31 cellular contexts compared by ENCODE assay signal in the genomic region with DNA sequence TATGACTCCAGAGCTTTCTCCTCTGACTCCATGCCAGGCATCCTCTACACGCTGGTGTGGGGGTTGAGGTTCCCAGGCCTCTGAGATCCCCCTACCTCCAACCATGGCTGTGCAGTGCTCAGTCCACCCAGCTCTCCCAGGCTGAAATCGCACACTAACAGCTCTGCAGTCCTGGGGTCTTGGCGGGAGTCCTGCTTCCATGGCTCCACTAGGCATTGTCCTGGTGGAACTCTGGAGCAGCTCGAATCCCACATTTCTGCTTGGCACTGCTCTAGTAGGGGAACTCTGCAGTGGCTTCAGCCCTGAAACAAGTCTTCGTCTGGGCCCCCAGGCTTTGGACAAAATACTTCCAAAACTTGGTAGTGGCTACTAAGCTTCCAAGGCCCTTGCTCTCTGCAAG. TPM values are rescaled to one million over a fixed set of nuclear protein-coding genes. Genes with fewer than 3 reads are reported as not detected.
"Had no signal": no experiment of that assay in that cellular context is flagged by ENCODE, and none has a peak within 500 bp of the region (broad histone marks: within the 10 kb centered on the region; RNA-seq: fewer than 3 reads in every experiment).

No MANE protein-coding gene starts in this region.

- H3K27ac ChIP-seq: body of pancreas, esophagus squamous epithelium, gastroesophageal sphincter had no signal

- H3K36me3 Mint-ChIP-seq: activated naive CD4-positive, alpha-beta T cell treated with anti-CD3 and anti-CD28 coated beads, Interleukin-2, amount 10 ng/mL, durations not matched to agents 7 days and 5 days had no signal

- H3K4me1 ChIP-seq: body of pancreas had no signal

- H3K27ac Mint-ChIP-seq: activated CD4-positive, alpha-beta memory T cell treated with anti-CD3 and anti-CD28 coated beads for 36 hours; activated CD4-positive, alpha-beta T cell treated with anti-CD3 and anti-CD28 coated beads for 36 hours; activated CD4-positive, alpha-beta T cell treated with anti-CD3 and anti-CD28 coated beads, Interleukin-2, amount 10 ng/mL, durations not matched to agents 24 days and 14 days; activated CD8-positive, alpha-beta T cell treated with anti-CD3 and anti-CD28 coated beads, Interleukin-2, amount 10 ng/mL, durations not matched to agents 7 days and 5 days; activated naive CD4-positive, alpha-beta T cell treated with anti-CD3 and anti-CD28 coated beads, Interleukin-2, amount 10 ng/mL, durations not matched to agents 7 days and 5 days; activated naive CD8-positive, alpha-beta T cell; activated T-cell treated with anti-CD3 and anti-CD28 coated beads, Interleukin-2, amount 50 U/mL, for 24 hours; activated T-cell treated with anti-CD3 and anti-CD28 coated beads, Interleukin-2, amount 50 U/mL, for 72 hours; T-helper 17 cell; T-helper 2 cell treated with Interferon-gamma antibody and Interleukin-4, amounts not matched to agents 5 μg/mL and 100 μg/mL, for 36 hours had no signal

- DNase-seq: activated CD4-positive, alpha-beta memory T cell treated with anti-CD3 and anti-CD28 coated beads for 36 hours; activated CD4-positive, alpha-beta T cell treated with anti-CD3 and anti-CD28 coated beads for 36 hours; activated CD4-positive, alpha-beta T cell treated with anti-CD3 and anti-CD28 coated beads, Interleukin-2, amount 10 ng/mL, durations not matched to agents 24 days and 14 days; activated CD4-positive, CD25-positive, alpha-beta regulatory T cell; activated CD4-positive, CD25-positive, alpha-beta regulatory T cell treated with anti-CD3 and anti-CD28 coated beads, Interleukin-2, amount 50 U/mL, for 72 hours; activated CD8-positive, alpha-beta T cell treated with anti-CD3 and anti-CD28 coated beads, Interleukin-2, amount 10 ng/mL, durations not matched to agents 7 days and 5 days; activated gamma-delta T cell; activated naive CD4-positive, alpha-beta T cell; activated naive CD4-positive, alpha-beta T cell treated with anti-CD3 and anti-CD28 coated beads, Interleukin-2, amount 10 ng/mL, durations not matched to agents 7 days and 5 days; activated T-cell treated with anti-CD3 and anti-CD28 coated beads for 4 hours; activated T-cell treated with anti-CD3 and anti-CD28 coated beads, Interleukin-2, amount 50 U/mL, for 24 hours; activated T-cell treated with anti-CD3 and anti-CD28 coated beads, Interleukin-2, amount 50 U/mL, for 72 hours; amniotic stem cell; aorta; body of pancreas; caudate nucleus; cortex of kidney; dermis blood vessel endothelial cell; effector CD4-positive, alpha-beta T cell; effector memory CD8-positive, alpha-beta T cell; erythroblast; esophagus squamous epithelium; foreskin melanocyte; T-helper 1 cell; T-helper 17 cell; T1000 had no signal

- H3K4me1 Mint-ChIP-seq: activated CD4-positive, alpha-beta T cell treated with anti-CD3 and anti-CD28 coated beads for 36 hours; activated CD4-positive, alpha-beta T cell treated with anti-CD3 and anti-CD28 coated beads, Interleukin-2, amount 10 ng/mL, durations not matched to agents 24 days and 14 days; activated naive CD4-positive, alpha-beta T cell treated with anti-CD3 and anti-CD28 coated beads, Interleukin-2, amount 10 ng/mL, durations not matched to agents 7 days and 5 days had no signal

- H3K4me3 Mint-ChIP-seq: activated CD4-positive, alpha-beta memory T cell treated with anti-CD3 and anti-CD28 coated beads for 36 hours; activated CD4-positive, alpha-beta T cell treated with anti-CD3 and anti-CD28 coated beads for 36 hours; activated CD4-positive, alpha-beta T cell treated with anti-CD3 and anti-CD28 coated beads, Interleukin-2, amount 10 ng/mL, durations not matched to agents 24 days and 14 days; activated CD8-positive, alpha-beta T cell treated with anti-CD3 and anti-CD28 coated beads, Interleukin-2, amount 10 ng/mL, durations not matched to agents 7 days and 5 days; activated naive CD4-positive, alpha-beta T cell treated with anti-CD3 and anti-CD28 coated beads, Interleukin-2, amount 10 ng/mL, durations not matched to agents 7 days and 5 days; activated naive CD8-positive, alpha-beta T cell; activated T-cell treated with anti-CD3 and anti-CD28 coated beads, Interleukin-2, amount 50 U/mL, for 24 hours; activated T-cell treated with anti-CD3 and anti-CD28 coated beads, Interleukin-2, amount 50 U/mL, for 72 hours; effector memory CD8-positive, alpha-beta T cell; T-helper 17 cell; T-helper 2 cell treated with Interferon-gamma antibody and Interleukin-4, amounts not matched to agents 5 μg/mL and 100 μg/mL, for 36 hours had no signal

- H3K9me3 Mint-ChIP-seq: activated CD4-positive, alpha-beta memory T cell treated with anti-CD3 and anti-CD28 coated beads for 36 hours; activated CD4-positive, alpha-beta T cell treated with anti-CD3 and anti-CD28 coated beads, Interleukin-2, amount 10 ng/mL, durations not matched to agents 24 days and 14 days; activated naive CD4-positive, alpha-beta T cell treated with anti-CD3 and anti-CD28 coated beads, Interleukin-2, amount 10 ng/mL, durations not matched to agents 7 days and 5 days; activated T-cell treated with anti-CD3 and anti-CD28 coated beads, Interleukin-2, amount 50 U/mL, for 24 hours; activated T-cell treated with anti-CD3 and anti-CD28 coated beads, Interleukin-2, amount 50 U/mL, for 72 hours; effector memory CD8-positive, alpha-beta T cell; T-helper 2 cell treated with Interferon-gamma antibody and Interleukin-4, amounts not matched to agents 5 μg/mL and 100 μg/mL, for 36 hours had no signal

- H3K27me3 Mint-ChIP-seq: activated CD4-positive, alpha-beta memory T cell treated with anti-CD3 and anti-CD28 coated beads for 36 hours; activated CD4-positive, alpha-beta T cell treated with anti-CD3 and anti-CD28 coated beads for 36 hours; activated CD4-positive, alpha-beta T cell treated with anti-CD3 and anti-CD28 coated beads, Interleukin-2, amount 10 ng/mL, durations not matched to agents 24 days and 14 days; activated naive CD4-positive, alpha-beta T cell treated with anti-CD3 and anti-CD28 coated beads, Interleukin-2, amount 10 ng/mL, durations not matched to agents 7 days and 5 days; activated naive CD8-positive, alpha-beta T cell; activated T-cell treated with anti-CD3 and anti-CD28 coated beads, Interleukin-2, amount 50 U/mL, for 24 hours; effector memory CD8-positive, alpha-beta T cell; T-helper 17 cell had no signal

- ATAC-seq: activated CD4-positive, alpha-beta T cell treated with anti-CD3 and anti-CD28 coated beads for 36 hours; activated CD8-positive, alpha-beta T cell treated with anti-CD3 and anti-CD28 coated beads, Interleukin-2, amount 10 ng/mL, durations not matched to agents 7 days and 5 days; activated T-cell treated with anti-CD3 and anti-CD28 coated beads, Interleukin-2, amount 50 U/mL, for 72 hours; body of pancreas; effector memory CD8-positive, alpha-beta T cell; gastroesophageal sphincter; T-helper 17 cell had no signal

- H3K27me3 ChIP-seq: body of pancreas, esophagus squamous epithelium, gastroesophageal sphincter had no signal

- H3K9me3 ChIP-seq: body of pancreas, esophagus squamous epithelium, gastroesophageal sphincter had no signal

- H3K4me3 ChIP-seq: body of pancreas, esophagus squamous epithelium, gastroesophageal sphincter had no signal

RNA-seq across cellular contexts. Expression of a gene that starts 50.7 kb away (rescaled TPM):
- total RNA-seq: activated CD4-positive, alpha-beta memory T cell treated with anti-CD3 and anti-CD28 coated beads for 36 hours; activated CD4-positive, alpha-beta T cell treated with anti-CD3 and anti-CD28 coated beads for 36 hours; activated CD4-positive, alpha-beta T cell treated with anti-CD3 and anti-CD28 coated beads, Interleukin-2, amount 10 ng/mL, durations not matched to agents 24 days and 14 days; activated CD8-positive, alpha-beta T cell treated with anti-CD3 and anti-CD28 coated beads, Interleukin-2, amount 10 ng/mL, durations not matched to agents 7 days and 5 days; activated T-cell treated with anti-CD3 and anti-CD28 coated beads, Interleukin-2, amount 50 U/mL, for 72 hours; dermis blood vessel endothelial cell; esophagus squamous epithelium; fibroblast of lung; gastroesophageal sphincter; glomerular endothelial cell; T-helper 17 cell had no signal
- polyA plus RNA-seq: fibroblast of lung had no signal
